Comparison of ENCODE assay signal across 8 cellular contexts in genomic region chr1:161611868-161612321, GRCh38. TPM values are rescaled to one million over a fixed set of nuclear protein-coding genes. Genes with fewer than 3 reads are reported as not detected.
DNase-seq lines count a peak whose midpoint lies in the region; ATAC-seq and TF ChIP-seq lines count a peak whose summit lies in the region.
"Not testable (repeated sequence)": the region's sequence is repeated elsewhere in the genome, so short reads cannot be mapped to it uniquely, and the experiment has no call there.

No MANE protein-coding gene starts in this region.

- H3K27ac ChIP-seq in KOPT-K1 (ENCODE audit: low read depth, low read length, poor library complexity, severe bottlenecking) = peak overlapping the region; percentile 43
- peak overlapping the region; percentile 51 to 64 for H3K27ac ChIP-seq in esophagus (ENCODE audit: low read depth in 2 of 2, low read length in 1 of 2)
- peak overlapping the region; percentile 70 to 80 for H3K27ac ChIP-seq in left lung
- H3K27ac ChIP-seq in sigmoid colon = peak overlapping the region; percentile 60 to 85 (median 84)

- WGBS in esophagus, 2 donors = 1 to 3% methylated on average over 17 to 19 of the region's 19 CpGs
- WGBS in sigmoid colon, 2 donors = 1 to 2% methylated on average over 18 of the region's 19 CpGs

- not testable (repeated sequence) for H3K4me1 ChIP-seq in esophagus (ENCODE audit: control insufficient read depth in 2 of 2, insufficient read depth in 2 of 2, low read length in 1 of 2); sigmoid colon
- peaks cover 0 to 12% of the 10 kb centered on the region in 2 donors for H3K4me1 ChIP-seq in left lung

- not testable (repeated sequence) for TF ChIP-seq CTCF in left lung (IDR thresholded peaks at IDR 0.05); sigmoid colon (IDR thresholded peaks at IDR 0.05)

- not testable (repeated sequence) for TF ChIP-seq EP300 in sigmoid colon (IDR thresholded peaks at IDR 0.05)

- H3K36me3 ChIP-seq in KOPT-K1 (ENCODE audit: insufficient read depth, low read length); esophagus (ENCODE audit: control insufficient read depth in 2 of 2, insufficient read depth in 2 of 2, low read length in 1 of 2); left lung; sigmoid colon: not testable (repeated sequence)

- TF ChIP-seq POLR2A in sigmoid colon (IDR thresholded peaks at IDR 0.05) = not testable (repeated sequence)

- intact Hi-C loops in left lung (cut with DNase I) = not testable (repeated sequence)
- intact Hi-C loops in sigmoid colon (cut with DNase I) = loop anchor here (1.0 to 5.0 kb wide), 3 partner anchors 80 to 215 kb away; no protein-coding TSS in a partner anchor

- not testable (repeated sequence) for H3K27me3 ChIP-seq in esophagus (ENCODE audit: control insufficient read depth in 1 of 2, insufficient read depth in 2 of 2, low read length in 2 of 2); sigmoid colon
- H3K27me3 ChIP-seq in left lung = peaks cover 0 to 24% of the 10 kb centered on the region in 2 donors

- peak; percentile 48 for DNase-seq in ACHN
- DNase-seq in RKO (ENCODE audit: low spot score) = peak; percentile 28
- DNase-seq in activated naive CD4-positive, alpha-beta T cell treated with anti-CD3 and anti-CD28 coated beads, Interleukin-2, amount 50 U/mL, for 16 hours = peak; percentile 33
- DNase-seq in left lung, sigmoid colon: not testable (repeated sequence)

- peak overlapping the region; percentile 43 to 48 for H3K4me3 ChIP-seq in esophagus (ENCODE audit: low read depth in 1 of 2, low read length in 2 of 2)
- H3K4me3 ChIP-seq in left lung = peak overlapping the region; percentile 32 to 45
- peak overlapping the region; percentile 40 to 55 (median 48) for H3K4me3 ChIP-seq in sigmoid colon

- in situ Hi-C loops in ACHN (cut with HindIII; ENCODE audit: low pct_ligation_motif_present, low pct_unique_long_range_greater_than_20kb, low sequenced_read_pairs) = not testable (repeated sequence)

- ATAC-seq in GM18511 (IDR thresholded peaks at IDR 0.05; ENCODE audit: unreplicated experiment) (peak; percentile 16), left lung (peak; percentile 36)

- H3K9me3 ChIP-seq in KOPT-K1 (ENCODE audit: insufficient read depth, low read length, poor library complexity, severe bottlenecking); esophagus (ENCODE audit: control insufficient read depth in 2 of 2, insufficient read depth in 1 of 2, low read depth in 1 of 2, low read length in 1 of 2); left lung; sigmoid colon: not testable (repeated sequence)

RNA-seq across cellular contexts. Expression of gene FCGR3B, which starts 19.1 kb away (rescaled TPM):
- polyA plus RNA-seq in esophagus (under 1 TPM; 0.04 to 0.08 TPM), sigmoid colon (1 to 10 TPM in 2 of 3 donors, under 1 TPM in 1; 0.74 to 2.1 (median 1.2) TPM)
- total RNA-seq in left lung (10 to 100 TPM in 1 of 2 donors, 1 to 10 TPM in 1; 7.8 to 74.8 TPM), sigmoid colon (1 to 10 TPM in 3 of 4 donors, not detected in 1; 1.9 to 4.3 (median 2.0) TPM)

RNA-seq across cellular contexts. Expression of gene FCGR2B, which starts 51.0 kb away (rescaled TPM):
- 1 to 10 TPM; 1.6 to 2.7 TPM for polyA plus RNA-seq in esophagus
- 10 to 100 TPM in 1 of 2 donors, 1 to 10 TPM in 1; 8.8 to 24.1 TPM for total RNA-seq in left lung
- total RNA-seq in sigmoid colon = 10 to 100 TPM in 3 of 4 donors, 1 to 10 TPM in 1; 6.4 to 42.1 (median 23.0) TPM
- polyA plus RNA-seq in sigmoid colon = 10 to 100 TPM; 10.8 to 20.3 (median 15.9) TPM
